Comparison of ENCODE assay signal across 1 cellular context in the genomic region with DNA sequence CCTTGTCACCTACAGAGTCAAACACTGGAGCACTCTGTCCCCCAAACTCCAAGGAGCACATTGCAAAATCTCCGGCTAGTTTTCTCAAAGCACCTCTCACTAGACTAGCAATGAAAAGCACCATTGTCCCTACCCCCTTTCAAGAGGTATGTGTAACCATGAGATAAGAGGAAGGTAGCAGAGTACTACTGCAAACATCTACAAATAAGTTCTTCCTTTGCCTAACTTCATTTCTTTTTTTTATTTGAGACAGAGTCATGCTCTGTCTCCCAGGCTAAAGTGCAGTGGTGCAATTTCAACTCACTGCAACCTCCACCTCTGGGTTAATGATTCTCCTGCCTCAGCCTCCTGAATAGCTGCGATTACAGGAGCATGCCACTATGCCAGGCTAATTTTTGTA.
TF ChIP-seq lines count a peak whose summit lies in the region.

No MANE protein-coding gene starts in this region.

TF ChIP-seq in HepG2, 621 proteins besides CTCF, POLR2A, EP300 and RAD21 (continued from another document and continues in another):
- TF ChIP-seq, protein P1, sequence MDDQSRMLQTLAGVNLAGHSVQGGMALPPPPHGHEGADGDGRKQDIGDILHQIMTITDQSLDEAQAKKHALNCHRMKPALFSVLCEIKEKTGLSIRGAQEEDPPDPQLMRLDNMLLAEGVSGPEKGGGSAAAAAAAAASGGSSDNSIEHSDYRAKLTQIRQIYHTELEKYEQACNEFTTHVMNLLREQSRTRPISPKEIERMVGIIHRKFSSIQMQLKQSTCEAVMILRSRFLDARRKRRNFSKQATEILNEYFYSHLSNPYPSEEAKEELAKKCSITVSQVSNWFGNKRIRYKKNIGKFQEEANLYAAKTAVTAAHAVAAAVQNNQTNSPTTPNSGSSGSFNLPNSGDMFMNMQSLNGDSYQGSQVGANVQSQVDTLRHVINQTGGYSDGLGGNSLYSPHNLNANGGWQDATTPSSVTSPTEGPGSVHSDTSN (CRISPR knock-in tag; IDR thresholded peaks at IDR 0.05; ENCODE audit: borderline replicate concordance) = no peak
- no peak for TF ChIP-seq NBN (conservative IDR thresholded peaks at IDR 0.05)
- TF ChIP-seq, protein P2, sequence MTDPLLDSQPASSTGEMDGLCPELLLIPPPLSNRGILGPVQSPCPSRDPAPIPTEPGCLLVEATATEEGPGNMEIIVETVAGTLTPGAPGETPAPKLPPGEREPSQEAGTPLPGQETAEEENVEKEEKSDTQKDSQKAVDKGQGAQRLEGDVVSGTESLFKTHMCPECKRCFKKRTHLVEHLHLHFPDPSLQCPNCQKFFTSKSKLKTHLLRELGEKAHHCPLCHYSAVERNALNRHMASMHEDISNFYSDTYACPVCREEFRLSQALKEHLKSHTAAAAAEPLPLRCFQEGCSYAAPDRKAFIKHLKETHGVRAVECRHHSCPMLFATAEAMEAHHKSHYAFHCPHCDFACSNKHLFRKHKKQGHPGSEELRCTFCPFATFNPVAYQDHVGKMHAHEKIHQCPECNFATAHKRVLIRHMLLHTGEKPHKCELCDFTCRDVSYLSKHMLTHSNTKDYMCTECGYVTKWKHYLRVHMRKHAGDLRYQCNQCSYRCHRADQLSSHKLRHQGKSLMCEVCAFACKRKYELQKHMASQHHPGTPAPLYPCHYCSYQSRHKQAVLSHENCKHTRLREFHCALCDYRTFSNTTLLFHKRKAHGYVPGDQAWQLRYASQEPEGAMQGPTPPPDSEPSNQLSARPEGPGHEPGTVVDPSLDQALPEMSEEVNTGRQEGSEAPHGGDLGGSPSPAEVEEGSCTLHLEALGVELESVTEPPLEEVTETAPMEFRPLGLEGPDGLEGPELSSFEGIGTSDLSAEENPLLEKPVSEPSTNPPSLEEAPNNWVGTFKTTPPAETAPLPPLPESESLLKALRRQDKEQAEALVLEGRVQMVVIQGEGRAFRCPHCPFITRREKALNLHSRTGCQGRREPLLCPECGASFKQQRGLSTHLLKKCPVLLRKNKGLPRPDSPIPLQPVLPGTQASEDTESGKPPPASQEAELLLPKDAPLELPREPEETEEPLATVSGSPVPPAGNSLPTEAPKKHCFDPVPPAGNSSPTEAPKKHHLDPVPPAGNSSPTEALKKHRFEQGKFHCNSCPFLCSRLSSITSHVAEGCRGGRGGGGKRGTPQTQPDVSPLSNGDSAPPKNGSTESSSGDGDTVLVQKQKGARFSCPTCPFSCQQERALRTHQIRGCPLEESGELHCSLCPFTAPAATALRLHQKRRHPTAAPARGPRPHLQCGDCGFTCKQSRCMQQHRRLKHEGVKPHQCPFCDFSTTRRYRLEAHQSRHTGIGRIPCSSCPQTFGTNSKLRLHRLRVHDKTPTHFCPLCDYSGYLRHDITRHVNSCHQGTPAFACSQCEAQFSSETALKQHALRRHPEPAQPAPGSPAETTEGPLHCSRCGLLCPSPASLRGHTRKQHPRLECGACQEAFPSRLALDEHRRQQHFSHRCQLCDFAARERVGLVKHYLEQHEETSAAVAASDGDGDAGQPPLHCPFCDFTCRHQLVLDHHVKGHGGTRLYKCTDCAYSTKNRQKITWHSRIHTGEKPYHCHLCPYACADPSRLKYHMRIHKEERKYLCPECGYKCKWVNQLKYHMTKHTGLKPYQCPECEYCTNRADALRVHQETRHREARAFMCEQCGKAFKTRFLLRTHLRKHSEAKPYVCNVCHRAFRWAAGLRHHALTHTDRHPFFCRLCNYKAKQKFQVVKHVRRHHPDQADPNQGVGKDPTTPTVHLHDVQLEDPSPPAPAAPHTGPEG (CRISPR knock-in tag; IDR thresholded peaks at IDR 0.05) = no peak
- TF ChIP-seq REXO4 (CRISPR knock-in tag; IDR thresholded peaks at IDR 0.05; ENCODE audit: borderline replicate concordance) = no peak
- TF ChIP-seq ATRX (CRISPR knock-in tag; IDR thresholded peaks at IDR 0.05; ENCODE audit: borderline replicate concordance) = no peak
- no peak for TF ChIP-seq TCF12 (IDR thresholded peaks at IDR 0.05)
- TF ChIP-seq TCF12 (CRISPR knock-in tag; IDR thresholded peaks at IDR 0.05) = no peak
- no peak for TF ChIP-seq RBM39 (IDR thresholded peaks at IDR 0.05; ENCODE audit: low read depth, low read length, poor library complexity, severe bottlenecking)
- TF ChIP-seq HNF4A (CRISPR knock-in tag; IDR thresholded peaks at IDR 0.05) = peak; percentile 86
- TF ChIP-seq, protein P3, sequence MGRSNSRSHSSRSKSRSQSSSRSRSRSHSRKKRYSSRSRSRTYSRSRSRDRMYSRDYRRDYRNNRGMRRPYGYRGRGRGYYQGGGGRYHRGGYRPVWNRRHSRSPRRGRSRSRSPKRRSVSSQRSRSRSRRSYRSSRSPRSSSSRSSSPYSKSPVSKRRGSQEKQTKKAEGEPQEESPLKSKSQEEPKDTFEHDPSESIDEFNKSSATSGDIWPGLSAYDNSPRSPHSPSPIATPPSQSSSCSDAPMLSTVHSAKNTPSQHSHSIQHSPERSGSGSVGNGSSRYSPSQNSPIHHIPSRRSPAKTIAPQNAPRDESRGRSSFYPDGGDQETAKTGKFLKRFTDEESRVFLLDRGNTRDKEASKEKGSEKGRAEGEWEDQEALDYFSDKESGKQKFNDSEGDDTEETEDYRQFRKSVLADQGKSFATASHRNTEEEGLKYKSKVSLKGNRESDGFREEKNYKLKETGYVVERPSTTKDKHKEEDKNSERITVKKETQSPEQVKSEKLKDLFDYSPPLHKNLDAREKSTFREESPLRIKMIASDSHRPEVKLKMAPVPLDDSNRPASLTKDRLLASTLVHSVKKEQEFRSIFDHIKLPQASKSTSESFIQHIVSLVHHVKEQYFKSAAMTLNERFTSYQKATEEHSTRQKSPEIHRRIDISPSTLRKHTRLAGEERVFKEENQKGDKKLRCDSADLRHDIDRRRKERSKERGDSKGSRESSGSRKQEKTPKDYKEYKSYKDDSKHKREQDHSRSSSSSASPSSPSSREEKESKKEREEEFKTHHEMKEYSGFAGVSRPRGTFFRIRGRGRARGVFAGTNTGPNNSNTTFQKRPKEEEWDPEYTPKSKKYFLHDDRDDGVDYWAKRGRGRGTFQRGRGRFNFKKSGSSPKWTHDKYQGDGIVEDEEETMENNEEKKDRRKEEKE (IDR thresholded peaks at IDR 0.05) = no peak
- no peak for TF ChIP-seq SIN3B (IDR thresholded peaks at IDR 0.05; ENCODE audit: low read length)
- no peak for TF ChIP-seq SMARCC2 (IDR thresholded peaks at IDR 0.05)
- TF ChIP-seq, protein P4, sequence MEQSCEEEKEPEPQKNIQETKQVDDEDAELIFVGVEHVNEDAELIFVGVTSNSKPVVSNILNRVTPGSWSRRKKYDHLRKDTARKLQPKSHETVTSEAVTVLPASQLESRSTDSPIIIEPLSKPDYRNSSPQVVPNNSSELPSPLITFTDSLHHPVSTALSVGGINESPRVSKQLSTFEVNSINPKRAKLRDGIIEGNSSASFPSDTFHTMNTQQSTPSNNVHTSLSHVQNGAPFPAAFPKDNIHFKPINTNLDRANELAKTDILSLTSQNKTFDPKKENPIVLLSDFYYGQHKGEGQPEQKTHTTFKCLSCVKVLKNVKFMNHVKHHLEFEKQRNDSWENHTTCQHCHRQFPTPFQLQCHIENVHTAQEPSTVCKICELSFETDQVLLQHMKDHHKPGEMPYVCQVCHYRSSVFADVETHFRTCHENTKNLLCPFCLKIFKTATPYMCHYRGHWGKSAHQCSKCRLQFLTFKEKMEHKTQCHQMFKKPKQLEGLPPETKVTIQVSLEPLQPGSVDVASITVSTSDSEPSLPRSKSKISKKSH (CRISPR knock-in tag; IDR thresholded peaks at IDR 0.05; ENCODE audit: borderline replicate concordance) = no peak
- peak; percentile 58; the same call in 1 of the 2 replicates for TF ChIP-seq FOSL2 (CRISPR knock-in tag; IDR thresholded peaks at IDR 0.05)
- TF ChIP-seq TEAD2 (CRISPR knock-in tag; IDR thresholded peaks at IDR 0.05) = no peak
- no peak for TF ChIP-seq SP140L (CRISPR knock-in tag; IDR thresholded peaks at IDR 0.05; ENCODE audit: borderline replicate concordance)
- TF ChIP-seq ZNF230 (CRISPR knock-in tag; IDR thresholded peaks at IDR 0.05) = no peak
- TF ChIP-seq ZNF256 (CRISPR knock-in tag; conservative IDR thresholded peaks at IDR 0.05) = no peak
- TF ChIP-seq, protein P5, sequence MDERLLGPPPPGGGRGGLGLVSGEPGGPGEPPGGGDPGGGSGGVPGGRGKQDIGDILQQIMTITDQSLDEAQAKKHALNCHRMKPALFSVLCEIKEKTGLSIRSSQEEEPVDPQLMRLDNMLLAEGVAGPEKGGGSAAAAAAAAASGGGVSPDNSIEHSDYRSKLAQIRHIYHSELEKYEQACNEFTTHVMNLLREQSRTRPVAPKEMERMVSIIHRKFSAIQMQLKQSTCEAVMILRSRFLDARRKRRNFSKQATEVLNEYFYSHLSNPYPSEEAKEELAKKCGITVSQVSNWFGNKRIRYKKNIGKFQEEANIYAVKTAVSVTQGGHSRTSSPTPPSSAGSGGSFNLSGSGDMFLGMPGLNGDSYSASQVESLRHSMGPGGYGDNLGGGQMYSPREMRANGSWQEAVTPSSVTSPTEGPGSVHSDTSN (CRISPR knock-in tag; IDR thresholded peaks at IDR 0.05) = no peak
- TF ChIP-seq THYN1 (CRISPR knock-in tag; IDR thresholded peaks at IDR 0.05; ENCODE audit: borderline replicate concordance, low read depth) = no peak
- no peak for TF ChIP-seq ZNF484 (CRISPR knock-in tag; IDR thresholded peaks at IDR 0.05; ENCODE audit: borderline replicate concordance, low read depth)
- peak; percentile 57; the same call in 1 of the 2 replicates for TF ChIP-seq RXRB (CRISPR knock-in tag; IDR thresholded peaks at IDR 0.05; ENCODE audit: borderline replicate concordance)
- TF ChIP-seq HNRNPUL1 (IDR thresholded peaks at IDR 0.05; ENCODE audit: low read depth, low read length) = no peak
- TF ChIP-seq, protein P6, sequence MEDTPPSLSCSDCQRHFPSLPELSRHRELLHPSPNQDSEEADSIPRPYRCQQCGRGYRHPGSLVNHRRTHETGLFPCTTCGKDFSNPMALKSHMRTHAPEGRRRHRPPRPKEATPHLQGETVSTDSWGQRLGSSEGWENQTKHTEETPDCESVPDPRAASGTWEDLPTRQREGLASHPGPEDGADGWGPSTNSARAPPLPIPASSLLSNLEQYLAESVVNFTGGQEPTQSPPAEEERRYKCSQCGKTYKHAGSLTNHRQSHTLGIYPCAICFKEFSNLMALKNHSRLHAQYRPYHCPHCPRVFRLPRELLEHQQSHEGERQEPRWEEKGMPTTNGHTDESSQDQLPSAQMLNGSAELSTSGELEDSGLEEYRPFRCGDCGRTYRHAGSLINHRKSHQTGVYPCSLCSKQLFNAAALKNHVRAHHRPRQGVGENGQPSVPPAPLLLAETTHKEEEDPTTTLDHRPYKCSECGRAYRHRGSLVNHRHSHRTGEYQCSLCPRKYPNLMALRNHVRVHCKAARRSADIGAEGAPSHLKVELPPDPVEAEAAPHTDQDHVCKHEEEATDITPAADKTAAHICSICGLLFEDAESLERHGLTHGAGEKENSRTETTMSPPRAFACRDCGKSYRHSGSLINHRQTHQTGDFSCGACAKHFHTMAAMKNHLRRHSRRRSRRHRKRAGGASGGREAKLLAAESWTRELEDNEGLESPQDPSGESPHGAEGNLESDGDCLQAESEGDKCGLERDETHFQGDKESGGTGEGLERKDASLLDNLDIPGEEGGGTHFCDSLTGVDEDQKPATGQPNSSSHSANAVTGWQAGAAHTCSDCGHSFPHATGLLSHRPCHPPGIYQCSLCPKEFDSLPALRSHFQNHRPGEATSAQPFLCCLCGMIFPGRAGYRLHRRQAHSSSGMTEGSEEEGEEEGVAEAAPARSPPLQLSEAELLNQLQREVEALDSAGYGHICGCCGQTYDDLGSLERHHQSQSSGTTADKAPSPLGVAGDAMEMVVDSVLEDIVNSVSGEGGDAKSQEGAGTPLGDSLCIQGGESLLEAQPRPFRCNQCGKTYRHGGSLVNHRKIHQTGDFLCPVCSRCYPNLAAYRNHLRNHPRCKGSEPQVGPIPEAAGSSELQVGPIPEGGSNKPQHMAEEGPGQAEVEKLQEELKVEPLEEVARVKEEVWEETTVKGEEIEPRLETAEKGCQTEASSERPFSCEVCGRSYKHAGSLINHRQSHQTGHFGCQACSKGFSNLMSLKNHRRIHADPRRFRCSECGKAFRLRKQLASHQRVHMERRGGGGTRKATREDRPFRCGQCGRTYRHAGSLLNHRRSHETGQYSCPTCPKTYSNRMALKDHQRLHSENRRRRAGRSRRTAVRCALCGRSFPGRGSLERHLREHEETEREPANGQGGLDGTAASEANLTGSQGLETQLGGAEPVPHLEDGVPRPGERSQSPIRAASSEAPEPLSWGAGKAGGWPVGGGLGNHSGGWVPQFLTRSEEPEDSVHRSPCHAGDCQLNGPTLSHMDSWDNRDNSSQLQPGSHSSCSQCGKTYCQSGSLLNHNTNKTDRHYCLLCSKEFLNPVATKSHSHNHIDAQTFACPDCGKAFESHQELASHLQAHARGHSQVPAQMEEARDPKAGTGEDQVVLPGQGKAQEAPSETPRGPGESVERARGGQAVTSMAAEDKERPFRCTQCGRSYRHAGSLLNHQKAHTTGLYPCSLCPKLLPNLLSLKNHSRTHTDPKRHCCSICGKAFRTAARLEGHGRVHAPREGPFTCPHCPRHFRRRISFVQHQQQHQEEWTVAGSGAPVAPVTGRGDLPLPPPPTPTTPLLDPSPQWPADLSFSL (CRISPR knock-in tag; IDR thresholded peaks at IDR 0.05) = no peak
- no peak for TF ChIP-seq ZBTB42 (CRISPR knock-in tag; IDR thresholded peaks at IDR 0.05)
- TF ChIP-seq ZNF724P (CRISPR knock-in tag; IDR thresholded peaks at IDR 0.05; ENCODE audit: borderline replicate concordance) = no peak
- TF ChIP-seq HOXA9 (CRISPR knock-in tag; IDR thresholded peaks at IDR 0.05; ENCODE audit: borderline replicate concordance) = no peak
- TF ChIP-seq MBNL3 (CRISPR knock-in tag; conservative IDR thresholded peaks at IDR 0.05) = no peak
- TF ChIP-seq MIER2 (CRISPR knock-in tag; IDR thresholded peaks at IDR 0.05) = no peak
- no peak for TF ChIP-seq CHD2 (IDR thresholded peaks at IDR 0.05; ENCODE audit: low read depth, low read length)
- no peak for TF ChIP-seq ARNTL (CRISPR knock-in tag; IDR thresholded peaks at IDR 0.05)
- TF ChIP-seq KDM5A (IDR thresholded peaks at IDR 0.05; ENCODE audit: borderline replicate concordance, low read length) = no peak
- TF ChIP-seq NAIF1 (CRISPR knock-in tag; IDR thresholded peaks at IDR 0.05; ENCODE audit: borderline replicate concordance) = no peak
- TF ChIP-seq ATAD3A (CRISPR knock-in tag; IDR thresholded peaks at IDR 0.05) = no peak
- no peak for TF ChIP-seq ZNF556 (CRISPR knock-in tag; IDR thresholded peaks at IDR 0.05; ENCODE audit: borderline replicate concordance)
- TF ChIP-seq KDM3A (CRISPR knock-in tag; IDR thresholded peaks at IDR 0.05; ENCODE audit: low read depth) = no peak
- no peak for TF ChIP-seq ATF7-NPFF (CRISPR knock-in tag; IDR thresholded peaks at IDR 0.05; ENCODE audit: low read depth)
- TF ChIP-seq, protein P7, sequence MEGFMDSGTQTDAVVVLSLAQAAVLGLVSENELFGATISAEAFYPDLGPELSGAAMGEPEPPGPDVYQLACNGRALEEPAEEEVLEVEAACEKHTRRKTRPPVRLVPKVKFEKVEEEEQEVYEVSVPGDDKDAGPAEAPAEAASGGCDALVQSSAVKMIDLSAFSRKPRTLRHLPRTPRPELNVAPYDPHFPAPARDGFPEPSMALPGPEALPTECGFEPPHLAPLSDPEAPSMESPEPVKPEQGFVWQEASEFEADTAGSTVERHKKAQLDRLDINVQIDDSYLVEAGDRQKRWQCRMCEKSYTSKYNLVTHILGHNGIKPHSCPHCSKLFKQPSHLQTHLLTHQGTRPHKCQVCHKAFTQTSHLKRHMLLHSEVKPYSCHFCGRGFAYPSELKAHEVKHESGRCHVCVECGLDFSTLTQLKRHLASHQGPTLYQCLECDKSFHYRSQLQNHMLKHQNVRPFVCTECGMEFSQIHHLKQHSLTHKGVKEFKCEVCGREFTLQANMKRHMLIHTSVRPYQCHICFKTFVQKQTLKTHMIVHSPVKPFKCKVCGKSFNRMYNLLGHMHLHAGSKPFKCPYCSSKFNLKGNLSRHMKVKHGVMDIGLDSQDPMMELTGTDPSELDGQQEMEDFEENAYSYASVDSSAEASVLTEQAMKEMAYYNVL (CRISPR knock-in tag; IDR thresholded peaks at IDR 0.05; ENCODE audit: borderline replicate concordance) = peak; percentile 70; the same call in 1 of the 2 replicates
- TF ChIP-seq ZNF83 (CRISPR knock-in tag; IDR thresholded peaks at IDR 0.05; ENCODE audit: borderline replicate concordance) = no peak
- peak; percentile 65 for TF ChIP-seq TEAD3 (CRISPR knock-in tag; optimal IDR thresholded peaks at IDR 0.05; ENCODE audit: borderline replicate concordance)
- no peak for TF ChIP-seq ZNF264 (CRISPR knock-in tag; IDR thresholded peaks at IDR 0.05)
